ENCODE assay signal across 12 cellular contexts in genomic region chr14:35124127-35124526, GRCh38. TPM values are rescaled to one million over a fixed set of nuclear protein-coding genes. Genes with fewer than 3 reads are reported as not detected.
A peak's percentile ranks its signal among the peaks of the same experiment; 100 is the strongest.
DNase-seq lines count a peak whose midpoint lies in the region; ATAC-seq and TF ChIP-seq lines count a peak whose summit lies in the region.
"Had no signal": no experiment of that assay in that cellular context is flagged by ENCODE, and none has a peak within 500 bp of the region (broad histone marks: within the 10 kb centered on the region; RNA-seq: fewer than 3 reads in every experiment).

No MANE protein-coding gene starts in this region.

- in situ Hi-C loops in transverse colon (cut with MboI; ENCODE audit: low pct_ligation_motif_present in 1 of 4, low pct_unique_long_range_greater_than_20kb in 1 of 4, low sequenced_read_pairs in 3 of 4), result loop anchor here in 2 of 4 donors (10.0 to 25.0 kb wide), 2 partner anchors 249 to 288 kb away; partner anchors contain the start of genes BAZ1A (in 1 of the 2) and NFKBIA (in 1 of the 2)

- H3K9me3 Mint-ChIP-seq in activated T-cell treated with anti-CD3 and anti-CD28 coated beads, Interleukin-2, amount 50 U/mL, for 4 hours, result no peaks in the 10 kb centered on the region
- H3K9me3 Mint-ChIP-seq in T-cell, result no peaks in the 10 kb centered on the region
- no peaks in the 10 kb centered on the region for H3K9me3 Mint-ChIP-seq in endodermal cell
- H3K9me3 Mint-ChIP-seq in stimulated activated memory B cell treated with anti-CD40 and anti-IgM and Interleukin-4, amounts not matched to agents 10 μg/mL and 1 μg/mL and 100 μg/mL, for 72 hours, result no peaks in the 10 kb centered on the region

- 88 to 100% methylated on average over 1 of the region's 1 CpG for WGBS in endodermal cell (ENCODE audit: insufficient coverage in 1 of 2, insufficient read length in 1 of 2), 2 experiments
- 95 to 96% (median 96%) methylated on average over 1 of the region's 1 CpG for WGBS in psoas muscle, 3 donors
- 82 to 88% methylated on average over 1 of the region's 1 CpG for WGBS in transverse colon (ENCODE audit: low coverage in 1 of 2), 2 donors

- intact Hi-C loops in psoas muscle (cut with DNase I) (loop anchor here in 1 of 2 donors (5.0 to 10.0 kb wide), 2 partner anchors 72 to 701 kb away; partner anchors contain the start of gene BRMS1L), transverse colon (cut with DNase I; ENCODE audit: low total_unique reads) (no loop called here)

- no peaks in the 10 kb centered on the region for H3K27me3 Mint-ChIP-seq in activated T-cell treated with anti-CD3 and anti-CD28 coated beads, Interleukin-2, amount 50 U/mL, for 4 hours (ENCODE audit: low read depth)
- no peaks in the 10 kb centered on the region for H3K27me3 Mint-ChIP-seq in T-cell
- no peaks in the 10 kb centered on the region for H3K27me3 Mint-ChIP-seq in endodermal cell (ENCODE audit: insufficient read depth)
- no peaks in the 10 kb centered on the region for H3K27me3 Mint-ChIP-seq in stimulated activated memory B cell treated with anti-CD40 and anti-IgM and Interleukin-4, amounts not matched to agents 10 μg/mL and 1 μg/mL and 100 μg/mL, for 72 hours

- peaks cover 22% of the 10 kb centered on the region for H3K36me3 Mint-ChIP-seq in activated T-cell treated with anti-CD3 and anti-CD28 coated beads, Interleukin-2, amount 50 U/mL, for 4 hours (ENCODE audit: insufficient read depth)
- H3K36me3 Mint-ChIP-seq in T-cell (peaks cover 27% of the 10 kb centered on the region), endodermal cell (ENCODE audit: low read depth) (peaks cover 28% of the 10 kb centered on the region)
- peaks cover 42% of the 10 kb centered on the region for H3K36me3 Mint-ChIP-seq in stimulated activated memory B cell treated with anti-CD40 and anti-IgM and Interleukin-4, amounts not matched to agents 10 μg/mL and 1 μg/mL and 100 μg/mL, for 72 hours

- H3K4me3 ChIP-seq in endodermal cell (ENCODE audit: low read length), result peak overlapping the region; percentile 93
- H3K4me3 ChIP-seq in psoas muscle, result no peak overlapping the region
- peak overlapping the region in 1 of 4 donors; percentile 96 for H3K4me3 ChIP-seq in transverse colon

- TF ChIP-seq CTCF in endodermal cell (conservative IDR thresholded peaks at IDR 0.05) (no peak), psoas muscle (IDR thresholded peaks at IDR 0.05) (no peak), transverse colon (IDR thresholded peaks at IDR 0.05) (no peak)

- CTCF ChIA-PET in T-cell (lab: Charles Lee), result interaction anchor here (0.5 to 3.1 kb wide), 10 partner anchors 11 to 352 kb away, joined by 3 to 26 read pairs (median 4); partner anchors contain the start of genes FAM177A1 (in 1 of the 2), NFKBIA (in 1 of the 2) and SRP54 (in 1 of the 2)

- no peak overlapping the region for H3K9ac ChIP-seq in endodermal cell (ENCODE audit: extremely low read depth, low read length, poor library complexity, severe bottlenecking)

- POLR2A ChIA-PET in T-cell (lab: Charles Lee), result interaction anchor here (0.5 to 3.9 kb wide), 11 partner anchors 11 to 292 kb away, joined by 3 to 35 read pairs (median 3); partner anchors contain the start of genes NFKBIA (in 2 of the 2) and FAM177A1 (in 1 of the 2)

- peaks cover 32% of the 10 kb centered on the region for H3K36me3 ChIP-seq in endodermal cell (ENCODE audit: control insufficient read depth, insufficient read depth, low read length)
- peaks cover 0 to 8% of the 10 kb centered on the region in 2 donors for H3K36me3 ChIP-seq in psoas muscle (ENCODE audit: insufficient read depth in 1 of 2, low read depth in 1 of 2)
- no peaks in the 10 kb centered on the region for H3K36me3 ChIP-seq in transverse colon

- peaks cover 65% of the 10 kb centered on the region for H3K4me1 Mint-ChIP-seq in activated T-cell treated with anti-CD3 and anti-CD28 coated beads, Interleukin-2, amount 50 U/mL, for 4 hours (ENCODE audit: low read depth)
- H3K4me1 Mint-ChIP-seq in T-cell, result peaks cover 73 to 77% (median 76%) of the 10 kb centered on the region in 3 donors
- H3K4me1 Mint-ChIP-seq in endodermal cell, result peaks cover 19% of the 10 kb centered on the region
- H3K4me1 Mint-ChIP-seq in stimulated activated memory B cell treated with anti-CD40 and anti-IgM and Interleukin-4, amounts not matched to agents 10 μg/mL and 1 μg/mL and 100 μg/mL, for 72 hours, result peaks cover 64% of the 10 kb centered on the region

- H3K9me3 ChIP-seq in endodermal cell (ENCODE audit: control insufficient read depth, low read length) (no peaks in the 10 kb centered on the region), psoas muscle (no peaks in the 10 kb centered on the region), transverse colon (no peaks in the 10 kb centered on the region)
- H3K9me3 ChIP-seq: esophagus squamous epithelium had no signal

- H3K27ac Mint-ChIP-seq in T-cell (peak overlapping the region; percentile 100), endodermal cell (no peak overlapping the region)
- H3K27ac Mint-ChIP-seq in stimulated activated memory B cell treated with anti-CD40 and anti-IgM and Interleukin-4, amounts not matched to agents 10 μg/mL and 1 μg/mL and 100 μg/mL, for 72 hours, result no peak overlapping the region

- no peak for ATAC-seq in activated T-cell treated with anti-CD3 and anti-CD28 coated beads, Interleukin-2, amount 50 U/mL, for 4 hours
- ATAC-seq in T-cell (replicated peaks in 1 of 4), result no peak
- ATAC-seq in psoas muscle, result no peak
- ATAC-seq in stimulated activated memory B cell treated with anti-CD40 and anti-IgM and Interleukin-4, amounts not matched to agents 10 μg/mL and 1 μg/mL and 100 μg/mL, for 72 hours, result no peak
- ATAC-seq: sciatic nerve had no signal

- TF ChIP-seq POLR2A in transverse colon (IDR thresholded peaks at IDR 0.05), result no peak

- H3K27ac ChIP-seq in endodermal cell (ENCODE audit: low read depth, low read length), result no peak overlapping the region
- H3K27ac ChIP-seq in psoas muscle, result peak overlapping the region; percentile 96
- H3K27ac ChIP-seq in transverse colon, result peak overlapping the region in 2 of 4 donors; percentile 96 to 99

- no peak for TF ChIP-seq EP300 in transverse colon (IDR thresholded peaks at IDR 0.05; ENCODE audit: low read depth)

- DNase-seq in activated T-cell treated with anti-CD3 and anti-CD28 coated beads, Interleukin-2, amount 50 U/mL, for 4 hours, result no peak
- DNase-seq in activated T-cell treated with anti-CD3 and anti-CD28 coated beads for 4 hours (no peak), T-cell (no peak), endodermal cell (no peak), psoas muscle (no peak), NCI-H1417 (lab: John Stamatoyannopoulos, UW) (no peak), transverse colon (no peak)
- DNase-seq: esophagus squamous epithelium, NCI-H1048, NCI-H524 had no signal

- H3K4me1 ChIP-seq in endodermal cell (ENCODE audit: control insufficient read depth, insufficient read depth, low read length) (no peaks in the 10 kb centered on the region), psoas muscle (peaks cover 19% of the 10 kb centered on the region), transverse colon (peaks cover 5 to 45% (median 28%) of the 10 kb centered on the region in 4 donors)

- peak overlapping the region; percentile 94 for H3K4me3 Mint-ChIP-seq in activated T-cell treated with anti-CD3 and anti-CD28 coated beads, Interleukin-2, amount 50 U/mL, for 4 hours
- H3K4me3 Mint-ChIP-seq in T-cell, result peak overlapping the region; percentile 98 to 99 (median 98)
- H3K4me3 Mint-ChIP-seq in endodermal cell, result no peak overlapping the region
- no peak overlapping the region for H3K4me3 Mint-ChIP-seq in stimulated activated memory B cell treated with anti-CD40 and anti-IgM and Interleukin-4, amounts not matched to agents 10 μg/mL and 1 μg/mL and 100 μg/mL, for 72 hours

- H3K27me3 ChIP-seq in endodermal cell (ENCODE audit: control insufficient read depth, insufficient read depth, low read length, poor library complexity, severe bottlenecking), result no peaks in the 10 kb centered on the region
- H3K27me3 ChIP-seq in psoas muscle (ENCODE audit: insufficient read depth in 3 of 3, low read length in 2 of 3), result no peaks in the 10 kb centered on the region
- H3K27me3 ChIP-seq in transverse colon, result no peaks in the 10 kb centered on the region
- H3K27me3 ChIP-seq: esophagus squamous epithelium had no signal

RNA-seq across cellular contexts. Expression of gene PRORP, which starts 1.8 kb away (rescaled TPM):
- total RNA-seq in activated T-cell treated with anti-CD3 and anti-CD28 coated beads, Interleukin-2, amount 50 U/mL, for 4 hours, result 10 to 100 TPM; 29.2 to 29.9 (median 29.5) TPM
- total RNA-seq in T-cell (10 to 100 TPM; 31.9 to 43.3 (median 35.9) TPM), endodermal cell (10 to 100 TPM; 45.6 to 57.2 TPM), psoas muscle (10 to 100 TPM; 15.1 to 23.0 (median 17.0) TPM), transverse colon (10 to 100 TPM; 23.2 to 46.0 (median 32.2) TPM)
- polyA plus RNA-seq in endodermal cell (2013, experiment 1 of 2), result 26.1 TPM
- 25.7 TPM for polyA plus RNA-seq in endodermal cell (2013, experiment 2 of 2)
- 10 to 100 TPM; 11.3 to 23.5 (median 21.6) TPM for polyA plus RNA-seq in psoas muscle

RNA-seq across cellular contexts. Expression of gene PPP2R3C, which starts 2.3 kb away (rescaled TPM):
- total RNA-seq in activated T-cell treated with anti-CD3 and anti-CD28 coated beads, Interleukin-2, amount 50 U/mL, for 4 hours, result 10 to 100 TPM; 36.9 to 41.7 (median 41.6) TPM
- total RNA-seq in T-cell (10 to 100 TPM; 28.1 to 40.5 (median 32.9) TPM), endodermal cell (10 to 100 TPM; 18.6 to 36.8 TPM), psoas muscle (10 to 100 TPM; 22.9 to 37.1 (median 27.9) TPM), transverse colon (10 to 100 TPM; 13.5 to 26.5 (median 19.1) TPM)
- polyA plus RNA-seq in endodermal cell (2013, experiment 1 of 2), result 57.7 TPM
- polyA plus RNA-seq in endodermal cell (2013, experiment 2 of 2), result 47.9 TPM
- polyA plus RNA-seq in psoas muscle, result 10 to 100 TPM; 30.9 to 67.0 (median 39.3) TPM

Comparison
In these comparisons a context has a peak if more than half of its experiments do, and no peak if none do; other contexts are left out.
1. H3K4me3 Mint-ChIP-seq: peak in activated T-cell treated with anti-CD3 and anti-CD28 coated beads, Interleukin-2, amount 50 U/mL, for 4 hours (single experiment) and T-cell (3 of 3); none in endodermal cell (single experiment) and stimulated activated memory B cell treated with anti-CD40 and anti-IgM and Interleukin-4, amounts not matched to agents 10 μg/mL and 1 μg/mL and 100 μg/mL, for 72 hours (single experiment).
2. H3K27ac Mint-ChIP-seq: peak in T-cell (2 of 2); none in endodermal cell (single experiment) and stimulated activated memory B cell treated with anti-CD40 and anti-IgM and Interleukin-4, amounts not matched to agents 10 μg/mL and 1 μg/mL and 100 μg/mL, for 72 hours (single experiment).